In the genomic region with DNA sequence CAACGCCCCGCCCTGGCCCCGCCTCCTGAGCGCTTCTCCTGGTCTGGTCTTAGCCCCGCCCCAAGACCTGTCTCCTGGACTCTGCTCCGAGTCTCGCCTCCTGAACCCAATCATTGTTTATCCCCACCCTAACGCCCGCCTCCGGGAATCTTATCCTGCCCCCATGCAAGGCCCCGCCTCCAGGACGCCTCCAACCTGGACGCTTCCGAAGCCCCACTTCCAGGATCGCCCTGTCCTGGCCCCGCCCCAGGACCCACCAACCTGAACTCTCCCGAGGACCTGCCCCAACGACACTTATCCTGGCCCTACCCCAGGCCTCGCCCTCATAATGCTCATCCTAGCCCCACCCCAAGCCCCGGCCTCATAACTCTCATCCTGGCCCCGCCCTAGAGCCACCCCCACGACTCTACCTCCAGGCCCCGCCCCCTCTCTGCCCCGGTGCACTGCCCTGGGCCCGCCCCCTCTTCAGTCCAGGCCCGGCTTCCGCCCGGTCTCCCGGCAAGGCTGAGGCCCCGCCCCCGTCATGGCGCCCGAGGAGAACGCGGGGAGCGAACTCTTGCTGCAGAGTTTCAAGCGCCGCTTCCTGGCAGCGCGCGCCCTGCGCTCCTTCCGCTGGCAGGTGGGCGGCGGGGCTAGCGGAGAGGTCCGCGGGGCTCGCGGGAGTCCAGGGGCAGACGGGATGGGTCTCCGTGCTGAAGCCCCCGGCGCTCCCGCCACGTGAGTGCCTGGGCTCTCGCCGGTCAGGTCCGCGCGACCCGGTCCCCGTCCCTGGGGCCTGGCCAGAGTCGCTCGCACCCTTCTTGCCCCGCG, we compare ENCODE assay signal across 8 cellular contexts. TPM values are rescaled to one million over a fixed set of nuclear protein-coding genes. Genes with fewer than 3 reads are reported as not detected.
DNase-seq lines count a peak whose midpoint lies in the region; ATAC-seq and TF ChIP-seq lines count a peak whose summit lies in the region.

No MANE protein-coding gene starts in this region.

- WGBS in GM23248 (ENCODE audit: low coverage in 1 of 2, low lambda C conversion rate in 2 of 2, missing lambda C conversion rate in 2 of 2), 2 experiments: 1% methylated on average over 32 to 38 of the region's 67 CpGs

- H3K4me3 ChIP-seq in DOHH2 (ENCODE audit: low read length) (peak overlapping the region; percentile 81), GM23248 (peak overlapping the region; percentile 86), fibroblast of the aortic adventitia (ENCODE audit: low read depth, low read length) (peak overlapping the region; percentile 71)

- TF ChIP-seq CTCF in DOHH2 (IDR thresholded peaks at IDR 0.05; ENCODE audit: low read depth, low read length, poor library complexity, severe bottlenecking) (no peak), fibroblast of the aortic adventitia (IDR thresholded peaks at IDR 0.05; ENCODE audit: insufficient read depth, low read length) (no peak), nephron (IDR thresholded peaks at IDR 0.05; ENCODE audit: unreplicated experiment in 3 of 3) (no peak)

- no peaks in the 10 kb centered on the region for H3K9me2 ChIP-seq in DOHH2 (replicated peaks; ENCODE audit: control insufficient read depth, low read length)
- H3K9me2 ChIP-seq in GM23248 (ENCODE audit: insufficient read depth): no peaks in the 10 kb centered on the region

- peaks cover 21% of the 10 kb centered on the region for H3K4me1 Mint-ChIP-seq in activated T-helper 2 cell treated with anti-CD3 and anti-CD28 coated beads, Interferon-gamma antibody, Interleukin-2, Interleukin-4, amounts not matched to agents 10 μg/mL and 5 μg/mL and 100 μg/mL, durations not matched to agents 14 hours and 24 hours and 36 hours (ENCODE audit: low read depth)
- H3K4me1 Mint-ChIP-seq in nephron: peaks cover 14% of the 10 kb centered on the region

- peak overlapping the region; percentile 89 for H3K9ac ChIP-seq in GM23248

- H3K9me3 Mint-ChIP-seq in activated T-helper 2 cell treated with anti-CD3 and anti-CD28 coated beads, Interferon-gamma antibody, Interleukin-2, Interleukin-4, amounts not matched to agents 10 μg/mL and 5 μg/mL and 100 μg/mL, durations not matched to agents 14 hours and 24 hours and 36 hours: no peaks in the 10 kb centered on the region
- no peaks in the 10 kb centered on the region for H3K9me3 Mint-ChIP-seq in nephron

- H3K79me2 ChIP-seq in DOHH2 (ENCODE audit: control insufficient read depth, low read length) (no peaks in the 10 kb centered on the region), GM23248 (ENCODE audit: insufficient read depth) (no peaks in the 10 kb centered on the region)

- in situ Hi-C loops in GM23248 (cut with MboI): no loop called here

- H2AFZ ChIP-seq in GM23248: peak overlapping the region; percentile 94

- ATAC-seq in stimulated activated naive CD8-positive, alpha-beta T cell treated with anti-CD3 and anti-CD28 coated beads, Interleukin-15, Interleukin-2, amounts not matched to agents 100 U/mL and 50 U/mL, for 24 hours: peak; percentile 98

- no peaks in the 10 kb centered on the region for H3F3A ChIP-seq in DOHH2 (ENCODE audit: control insufficient read depth, insufficient read depth)
- peaks cover 6% of the 10 kb centered on the region for H3F3A ChIP-seq in GM23248 (ENCODE audit: insufficient read depth)

- no peaks in the 10 kb centered on the region for H3K9me3 ChIP-seq in DOHH2 (ENCODE audit: control insufficient read depth, insufficient read depth, low read length)
- no peaks in the 10 kb centered on the region for H3K9me3 ChIP-seq in GM23248 (ENCODE audit: low read depth)

- peak overlapping the region; percentile 86 for H3K4me2 ChIP-seq in DOHH2 (ENCODE audit: low read length)
- peak overlapping the region; percentile 88 for H3K4me2 ChIP-seq in GM23248 (ENCODE audit: unreplicated experiment)

- H3K36me3 ChIP-seq in DOHH2 (ENCODE audit: control insufficient read depth, low read length): no peaks in the 10 kb centered on the region
- no peaks in the 10 kb centered on the region for H3K36me3 ChIP-seq in GM23248 (ENCODE audit: low read depth)

- H3K4me3 Mint-ChIP-seq in activated T-helper 2 cell treated with anti-CD3 and anti-CD28 coated beads, Interferon-gamma antibody, Interleukin-2, Interleukin-4, amounts not matched to agents 10 μg/mL and 5 μg/mL and 100 μg/mL, durations not matched to agents 14 hours and 24 hours and 36 hours (ENCODE audit: low read depth): peak overlapping the region; percentile 95
- H3K4me3 Mint-ChIP-seq in nephron: peak overlapping the region; percentile 95 to 99 (median 98)

- peak overlapping the region; percentile 65 for H3K27ac ChIP-seq in DOHH2 (ENCODE audit: low read depth, low read length)
- H3K27ac ChIP-seq in GM23248: peak overlapping the region; percentile 79

- no peaks in the 10 kb centered on the region for H4K20me1 ChIP-seq in DOHH2 (ENCODE audit: control insufficient read depth, insufficient read depth, low read depth, low read length)
- no peaks in the 10 kb centered on the region for H4K20me1 ChIP-seq in GM23248 (ENCODE audit: insufficient read depth)

- H3K27me3 Mint-ChIP-seq in activated T-helper 2 cell treated with anti-CD3 and anti-CD28 coated beads, Interferon-gamma antibody, Interleukin-2, Interleukin-4, amounts not matched to agents 10 μg/mL and 5 μg/mL and 100 μg/mL, durations not matched to agents 14 hours and 24 hours and 36 hours (ENCODE audit: low read depth): no peaks in the 10 kb centered on the region
- H3K27me3 Mint-ChIP-seq in nephron (ENCODE audit: low read depth): no peaks in the 10 kb centered on the region

- peak overlapping the region; percentile 97 for H3K27ac Mint-ChIP-seq in activated T-helper 2 cell treated with anti-CD3 and anti-CD28 coated beads, Interferon-gamma antibody, Interleukin-2, Interleukin-4, amounts not matched to agents 10 μg/mL and 5 μg/mL and 100 μg/mL, durations not matched to agents 14 hours and 24 hours and 36 hours
- H3K27ac Mint-ChIP-seq in nephron: peak overlapping the region; percentile 89 to 98 (median 96)

- DNase-seq in GM23248: peak; percentile 99
- peak; percentile 96 to 97 for DNase-seq in Kasumi-1 (lab: John Stamatoyannopoulos, UW)
- DNase-seq in RPMI8226: peak; percentile 96
- peak; percentile 97 for DNase-seq in activated T-helper 2 cell treated with anti-CD3 and anti-CD28 coated beads, Interferon-gamma antibody, Interleukin-2, Interleukin-4, amounts not matched to agents 10 μg/mL and 5 μg/mL and 100 μg/mL, durations not matched to agents 14 hours and 24 hours and 36 hours (ENCODE audit: low spot score)
- peak; percentile 98 for DNase-seq in fibroblast of the aortic adventitia (ENCODE audit: low read depth)
- peak; percentile 99 for DNase-seq in stimulated activated naive CD8-positive, alpha-beta T cell treated with anti-CD3 and anti-CD28 coated beads, Interleukin-15, Interleukin-2, amounts not matched to agents 100 U/mL and 50 U/mL, for 24 hours

- H3K36me3 Mint-ChIP-seq in activated T-helper 2 cell treated with anti-CD3 and anti-CD28 coated beads, Interferon-gamma antibody, Interleukin-2, Interleukin-4, amounts not matched to agents 10 μg/mL and 5 μg/mL and 100 μg/mL, durations not matched to agents 14 hours and 24 hours and 36 hours (ENCODE audit: low read depth): no peaks in the 10 kb centered on the region
- H3K36me3 Mint-ChIP-seq in nephron (ENCODE audit: low read depth): no peaks in the 10 kb centered on the region

- intact Hi-C loops in activated T-helper 2 cell treated with anti-CD3 and anti-CD28 coated beads, Interferon-gamma antibody, Interleukin-2, Interleukin-4, amounts not matched to agents 10 μg/mL and 5 μg/mL and 100 μg/mL, durations not matched to agents 14 hours and 24 hours and 36 hours (cut with micrococcal nuclease): loop anchor here (2.0 to 5.0 kb wide), 2 partner anchors 294 to 435 kb away; a partner anchor contains a TSS

- H3K4me1 ChIP-seq in DOHH2 (ENCODE audit: control insufficient read depth, low read length) (peaks cover 24% of the 10 kb centered on the region), GM23248 (ENCODE audit: insufficient read depth) (peaks cover 14% of the 10 kb centered on the region)

- H3K27me3 ChIP-seq in DOHH2 (ENCODE audit: control insufficient read depth, low read length) (no peaks in the 10 kb centered on the region), GM23248 (replicated peaks; ENCODE audit: insufficient read depth) (no peaks in the 10 kb centered on the region)

RNA-seq across cellular contexts. Expression of a gene that starts 45.8 kb away (rescaled TPM):
- not detected in 2 replicates for total RNA-seq in GM23248 (2014; rRNA removed; shearing (Covaris generic))
- not detected in 2 replicates for polyA plus RNA-seq in GM23248 (2016; fragmentation: Nextera tagmentation; extraction: Ambion mirVana)
- not detected in 2 replicates for total RNA-seq in activated T-helper 2 cell treated with anti-CD3 and anti-CD28 coated beads, Interferon-gamma antibody, Interleukin-2, Interleukin-4, amounts not matched to agents 10 μg/mL and 5 μg/mL and 100 μg/mL, durations not matched to agents 14 hours and 24 hours and 36 hours
- total RNA-seq in fibroblast of the aortic adventitia (ENCODE audit: low replicate concordance): not detected in 2 replicates

Comparison
In these comparisons a context has a peak if more than half of its experiments do, and no peak if none do; other contexts are left out.
1. Peak in every context shown above with its lines: DNase-seq, ATAC-seq, H3K4me3 ChIP-seq and H3K27ac ChIP-seq.